Comparison of ENCODE assay signal across 1 cellular context in genomic region chr2:101124684-101125366, GRCh38.
TF ChIP-seq lines count a peak whose summit lies in the region.

No MANE protein-coding gene starts in this region.

TF ChIP-seq in HepG2, 621 proteins besides CTCF, POLR2A, EP300 and RAD21 (continued from another document and continues in another):
- TF ChIP-seq LRRFIP1 (CRISPR knock-in tag; conservative IDR thresholded peaks at IDR 0.05) (no peak), ZNF891 (CRISPR knock-in tag; IDR thresholded peaks at IDR 0.05) (no peak), MTA1 (CRISPR knock-in tag; IDR thresholded peaks at IDR 0.05; ENCODE audit: borderline replicate concordance) (no peak), TRIM24 (CRISPR knock-in tag; IDR thresholded peaks at IDR 0.05) (no peak), KMT2A (CRISPR knock-in tag; IDR thresholded peaks at IDR 0.05) (no peak), ZNF282 (IDR thresholded peaks at IDR 0.05; ENCODE audit: partially characterized antibody) (no peak), POLR2AphosphoS2 (IDR thresholded peaks at IDR 0.05; ENCODE audit: low read depth, low read length) (no peak), ZNF879 (CRISPR knock-in tag; IDR thresholded peaks at IDR 0.05) (no peak), ZFY (CRISPR knock-in tag; IDR thresholded peaks at IDR 0.05) (no peak), GLI4 (CRISPR knock-in tag; IDR thresholded peaks at IDR 0.05; ENCODE audit: borderline replicate concordance) (no peak), JARID2 (CRISPR knock-in tag; IDR thresholded peaks at IDR 0.05; ENCODE audit: insufficient replicate concordance) (no peak), SPEN (CRISPR knock-in tag; IDR thresholded peaks at IDR 0.05; ENCODE audit: low read depth) (peak; percentile 14; the same call in 1 of the 2 replicates), CBX2 (IDR thresholded peaks at IDR 0.05; ENCODE audit: low read depth, low read length) (no peak), CBX2 (CRISPR knock-in tag; IDR thresholded peaks at IDR 0.05; ENCODE audit: low read depth) (no peak), HOXA9 (CRISPR knock-in tag; IDR thresholded peaks at IDR 0.05; ENCODE audit: borderline replicate concordance) (no peak), TCF7L2 (IDR thresholded peaks at IDR 0.05; ENCODE audit: low read depth, low read length) (no peak), ZBTB4 (CRISPR knock-in tag; IDR thresholded peaks at IDR 0.05; ENCODE audit: borderline replicate concordance) (0 out of 2 replicates have a peak, but pooled peaks have one; percentile 34), SNRNP70 (IDR thresholded peaks at IDR 0.05; ENCODE audit: low read depth, low read length) (no peak), TFDP1 (CRISPR knock-in tag; IDR thresholded peaks at IDR 0.05; ENCODE audit: borderline replicate concordance) (no peak), HMGA1 (CRISPR knock-in tag; conservative IDR thresholded peaks at IDR 0.05) (no peak), SMYD3 (CRISPR knock-in tag; IDR thresholded peaks at IDR 0.05) (no peak), ZNF513 (CRISPR knock-in tag; conservative IDR thresholded peaks at IDR 0.05) (no peak), PRDM10 (CRISPR knock-in tag; IDR thresholded peaks at IDR 0.05; ENCODE audit: low read depth) (0 out of 2 replicates have a peak, but pooled peaks have one; percentile 34), TERF1 (CRISPR knock-in tag; IDR thresholded peaks at IDR 0.05) (no peak), NCOA2 (CRISPR knock-in tag; IDR thresholded peaks at IDR 0.05) (peak; percentile 92), MXI1 (IDR thresholded peaks at IDR 0.05; ENCODE audit: borderline replicate concordance, low read depth, low read length) (peak; percentile 32; the same call in 1 of the 3 replicates), SIX4 (CRISPR knock-in tag; IDR thresholded peaks at IDR 0.05) (no peak), SMC3 (IDR thresholded peaks at IDR 0.05; ENCODE audit: low read length) (no peak), GZF1 (CRISPR knock-in tag; IDR thresholded peaks at IDR 0.05) (no peak), MTF2 (CRISPR knock-in tag; IDR thresholded peaks at IDR 0.05; ENCODE audit: borderline replicate concordance) (no peak), HNF4G (IDR thresholded peaks at IDR 0.05; ENCODE audit: borderline replicate concordance, low read depth, low read length) (peak; percentile 76), HNF4G (CRISPR knock-in tag; IDR thresholded peaks at IDR 0.05; ENCODE audit: borderline replicate concordance, low read depth) (peak; percentile 69; the same call in 1 of the 2 replicates), ZNF484 (CRISPR knock-in tag; IDR thresholded peaks at IDR 0.05; ENCODE audit: borderline replicate concordance, low read depth) (no peak), ZNF33B (CRISPR knock-in tag; IDR thresholded peaks at IDR 0.05) (no peak), MAX (IDR thresholded peaks at IDR 0.05) (no peak), MTA3 (CRISPR knock-in tag; IDR thresholded peaks at IDR 0.05) (no peak), ZBTB2 (CRISPR knock-in tag; IDR thresholded peaks at IDR 0.05; ENCODE audit: low read depth) (no peak), ZNF746 (CRISPR knock-in tag; IDR thresholded peaks at IDR 0.05) (no peak), DBP (CRISPR knock-in tag; IDR thresholded peaks at IDR 0.05; ENCODE audit: not compliant biosample characterization) (no peak), SNAPC4 (CRISPR knock-in tag; IDR thresholded peaks at IDR 0.05) (no peak), PHF8 (CRISPR knock-in tag; IDR thresholded peaks at IDR 0.05) (peak; percentile 25; the same call in 1 of the 2 replicates)
